Comparison of ENCODE assay signal across 13 cellular contexts in genomic region chr20:46367967-46368901, GRCh38. TPM values are rescaled to one million over a fixed set of nuclear protein-coding genes. Genes with fewer than 3 reads are reported as not detected.
DNase-seq lines count a peak whose midpoint lies in the region; ATAC-seq lines count a peak whose summit lies in the region.
"Had no signal": no experiment of that assay in that cellular context is flagged by ENCODE, and none has a peak within 500 bp of the region (broad histone marks: within the 10 kb centered on the region; RNA-seq: fewer than 3 reads in every experiment).

No MANE protein-coding gene starts in this region.

- peaks cover 5% of the 10 kb centered on the region for H3K79me1 ChIP-seq in mesendoderm (ENCODE audit: low read length)

- H3K9me3 ChIP-seq in Karpas-422 (ENCODE audit: low read length): no peaks in the 10 kb centered on the region
- H3K9me3 ChIP-seq: A549 had no signal

- H4K8ac ChIP-seq in mesendoderm (ENCODE audit: low read depth, low read length): no peak overlapping the region

- no peak overlapping the region for H3K4me3 Mint-ChIP-seq in natural killer cell treated with Interleukin-12 subunit alpha and Interleukin-12 subunit beta and Interleukin-15 and Interleukin-18, amount 100 ng/mL, for 72 hours

- H3K9ac ChIP-seq in Karpas-422 (ENCODE audit: low read length): no peak overlapping the region
- H3K9ac ChIP-seq in mesendoderm (ENCODE audit: low read length): no peak overlapping the region

- H3K36me3 ChIP-seq in Karpas-422 (ENCODE audit: insufficient read depth, low read length): peaks cover 62% of the 10 kb centered on the region
- H3K36me3 ChIP-seq in mesendoderm (ENCODE audit: control insufficient read depth, insufficient read depth, low read length): peaks cover 11% of the 10 kb centered on the region

- no peak overlapping the region for H2BK120ac ChIP-seq in mesendoderm (ENCODE audit: low read depth, low read length)

- no peaks in the 10 kb centered on the region for H3K9me3 Mint-ChIP-seq in activated naive CD4-positive, alpha-beta T cell treated with anti-CD3 and anti-CD28 coated beads, Interleukin-2, amount 50 U/mL, for 72 hours
- H3K9me3 Mint-ChIP-seq in natural killer cell treated with Interleukin-12 subunit alpha and Interleukin-12 subunit beta and Interleukin-15 and Interleukin-18, amount 100 ng/mL, for 72 hours: no peaks in the 10 kb centered on the region

- H2AFZ ChIP-seq in Karpas-422 (ENCODE audit: low read length): no peak overlapping the region

- H3K23ac ChIP-seq in mesendoderm (ENCODE audit: low read length): no peak overlapping the region

- no peaks in the 10 kb centered on the region for H3K27me3 Mint-ChIP-seq in natural killer cell treated with Interleukin-12 subunit alpha and Interleukin-12 subunit beta and Interleukin-15 and Interleukin-18, amount 100 ng/mL, for 72 hours

- no peak overlapping the region for H2AK5ac ChIP-seq in mesendoderm (ENCODE audit: low read length)

- H3K4me1 Mint-ChIP-seq in natural killer cell treated with Interleukin-12 subunit alpha and Interleukin-12 subunit beta and Interleukin-15 and Interleukin-18, amount 100 ng/mL, for 72 hours (ENCODE audit: low read depth in 2 of 2): peaks cover 18 to 25% of the 10 kb centered on the region in 2 donors

- no peak overlapping the region for H3K4me3 ChIP-seq in Karpas-422 (ENCODE audit: low read length)
- no peak overlapping the region for H3K4me3 ChIP-seq in mesendoderm (ENCODE audit: low read length)
- H3K4me3 ChIP-seq: A549, SJSA1, smooth muscle cell had no signal

- peak overlapping the region; percentile 14 to 50 for H3K27ac Mint-ChIP-seq in activated naive CD4-positive, alpha-beta T cell treated with anti-CD3 and anti-CD28 coated beads, Interleukin-2, amount 50 U/mL, for 72 hours
- H3K27ac Mint-ChIP-seq in natural killer cell treated with Interleukin-12 subunit alpha and Interleukin-12 subunit beta and Interleukin-15 and Interleukin-18, amount 100 ng/mL, for 72 hours: peak overlapping the region; percentile 38 to 67

- H3K56ac ChIP-seq in mesendoderm (ENCODE audit: low read length): no peak overlapping the region

- ATAC-seq in activated naive CD4-positive, alpha-beta T cell treated with anti-CD3 and anti-CD28 coated beads, Interleukin-2, amount 50 U/mL, for 72 hours: peak in 1 of 2 donors; percentile 58
- ATAC-seq in natural killer cell treated with Interleukin-12 subunit alpha and Interleukin-12 subunit beta and Interleukin-15 and Interleukin-18, amount 100 ng/mL, for 72 hours: no peak
- ATAC-seq: A549 had no signal

- no CpG with 5 or more reads among the region's 6 CpGs for WGBS in mesendoderm (ENCODE audit: extremely low coverage, insufficient coverage, low lambda C conversion rate)

- DNase-seq in NCI-H345 (lab: John Stamatoyannopoulos, UW) (peak; percentile 27), NCI-H345 treated with DMSO at 0.1 percent for 48 hours (lab: John Stamatoyannopoulos, UW; ENCODE audit: unreplicated experiment) (no peak), Karpas-422 (no peak), mesendoderm (no peak), middle frontal gyrus (ENCODE audit: extremely low spot score, low spot score) (no peak)
- peak in 1 of 2 donors; percentile 79 for DNase-seq in activated naive CD4-positive, alpha-beta T cell treated with anti-CD3 and anti-CD28 coated beads, Interleukin-2, amount 50 U/mL, for 72 hours (ENCODE audit: low spot score in 2 of 2)
- no peak for DNase-seq in natural killer cell treated with Interleukin-12 subunit alpha and Interleukin-12 subunit beta and Interleukin-15 and Interleukin-18, amount 100 ng/mL, for 72 hours (ENCODE audit: low spot score)
- DNase-seq in activated CD8-positive, alpha-beta memory T cell treated with anti-CD3 and anti-CD28 coated beads for 24 hours: no peak
- DNase-seq: NCI-H1694 treated with DMSO at 0.1 percent for 48 hours had no signal

- no peak overlapping the region for H4K5ac ChIP-seq in mesendoderm (ENCODE audit: low read length)

- peaks cover 26% of the 10 kb centered on the region for H3K4me1 ChIP-seq in Karpas-422 (ENCODE audit: low read length)
- H3K4me1 ChIP-seq in mesendoderm (ENCODE audit: control insufficient read depth, low read depth, low read length): peaks cover 2% of the 10 kb centered on the region

- H3K4me2 ChIP-seq in Karpas-422 (ENCODE audit: low read depth, low read length, poor library complexity, severe bottlenecking) (no peak overlapping the region), mesendoderm (ENCODE audit: low read length) (no peak overlapping the region)
- H3K4me2 ChIP-seq: A549, smooth muscle cell had no signal

- peaks cover 20 to 27% of the 10 kb centered on the region in 2 donors for H3K36me3 Mint-ChIP-seq in activated naive CD4-positive, alpha-beta T cell treated with anti-CD3 and anti-CD28 coated beads, Interleukin-2, amount 50 U/mL, for 72 hours
- H3K36me3 Mint-ChIP-seq in natural killer cell treated with Interleukin-12 subunit alpha and Interleukin-12 subunit beta and Interleukin-15 and Interleukin-18, amount 100 ng/mL, for 72 hours: peaks cover 39% of the 10 kb centered on the region

- no peak overlapping the region for H2BK15ac ChIP-seq in mesendoderm (replicated peaks; ENCODE audit: low read depth)

- H3K79me2 ChIP-seq in Karpas-422 (ENCODE audit: low read length) (peaks cover 9% of the 10 kb centered on the region), mesendoderm (ENCODE audit: control insufficient read depth, insufficient read depth, low read length) (peaks cover 5% of the 10 kb centered on the region)

- H2BK5ac ChIP-seq in mesendoderm (ENCODE audit: low read length): no peak overlapping the region

- H3K27ac ChIP-seq in Karpas-422 (ENCODE audit: low read length): peak overlapping the region; percentile 24; the same call in 1 of the 2 replicates
- no peak overlapping the region for H3K27ac ChIP-seq in mesendoderm (ENCODE audit: low read depth, low read length)
- H3K27ac ChIP-seq: A549, SJSA1 had no signal

- no peaks in the 10 kb centered on the region for H3K27me3 ChIP-seq in Karpas-422 (ENCODE audit: low read length)
- H3K27me3 ChIP-seq in mesendoderm (ENCODE audit: insufficient read depth, low read length, poor library complexity): no peaks in the 10 kb centered on the region
- H3K27me3 ChIP-seq: SJSA1 had no signal

- no peak overlapping the region for H3K4ac ChIP-seq in mesendoderm (ENCODE audit: low read depth, low read length)

- no peaks in the 10 kb centered on the region for H3K9me2 ChIP-seq in Karpas-422 (replicated peaks; ENCODE audit: insufficient read depth, low read length)

- H4K20me1 ChIP-seq in Karpas-422 (ENCODE audit: insufficient read depth, low read depth, low read length): peaks cover 5% of the 10 kb centered on the region; the same call in 1 of the 2 replicates

- H3K18ac ChIP-seq in mesendoderm (ENCODE audit: low read length): no peak overlapping the region

RNA-seq across cellular contexts. Expression of gene ELMO2, which starts 38.2 kb away (rescaled TPM):
- total RNA-seq in Karpas-422 (2014; rRNA removed; shearing (Covaris generic); ENCODE audit: low replicate concordance): 68.1 and 91.4 TPM in 2 replicates
- 10 to 100 TPM; 50.8 to 57.0 TPM for total RNA-seq in activated naive CD4-positive, alpha-beta T cell treated with anti-CD3 and anti-CD28 coated beads, Interleukin-2, amount 50 U/mL, for 72 hours
- total RNA-seq in natural killer cell treated with Interleukin-12 subunit alpha and Interleukin-12 subunit beta and Interleukin-15 and Interleukin-18, amount 100 ng/mL, for 72 hours: 100 to 1,000 TPM in 1 of 2 donors, 10 to 100 TPM in 1; 92.3 to 100 TPM
- polyA plus RNA-seq in mesendoderm (2013, experiment 1 of 2): 15.8 TPM
- 14.4 TPM for polyA plus RNA-seq in mesendoderm (2013, experiment 2 of 2)

RNA-seq across cellular contexts. Expression of gene CDH22, which starts 59.9 kb away (rescaled TPM):
- total RNA-seq in Karpas-422 (2014; rRNA removed; shearing (Covaris generic); ENCODE audit: low replicate concordance): 5.5 and 6.4 TPM in 2 replicates
- total RNA-seq in activated naive CD4-positive, alpha-beta T cell treated with anti-CD3 and anti-CD28 coated beads, Interleukin-2, amount 50 U/mL, for 72 hours: under 1 TPM in 1 of 2 donors, not detected in 1; 0.07 TPM
- total RNA-seq in natural killer cell treated with Interleukin-12 subunit alpha and Interleukin-12 subunit beta and Interleukin-15 and Interleukin-18, amount 100 ng/mL, for 72 hours: not detected
- polyA plus RNA-seq in mesendoderm (2013, experiment 1 of 2): 0.08 TPM
- 0.01 TPM for polyA plus RNA-seq in mesendoderm (2013, experiment 2 of 2)
- total RNA-seq: mononuclear cell, SJSA1, smooth muscle cell had no signal
- polyA plus RNA-seq: A549, smooth muscle cell had no signal
